In the genomic region with DNA sequence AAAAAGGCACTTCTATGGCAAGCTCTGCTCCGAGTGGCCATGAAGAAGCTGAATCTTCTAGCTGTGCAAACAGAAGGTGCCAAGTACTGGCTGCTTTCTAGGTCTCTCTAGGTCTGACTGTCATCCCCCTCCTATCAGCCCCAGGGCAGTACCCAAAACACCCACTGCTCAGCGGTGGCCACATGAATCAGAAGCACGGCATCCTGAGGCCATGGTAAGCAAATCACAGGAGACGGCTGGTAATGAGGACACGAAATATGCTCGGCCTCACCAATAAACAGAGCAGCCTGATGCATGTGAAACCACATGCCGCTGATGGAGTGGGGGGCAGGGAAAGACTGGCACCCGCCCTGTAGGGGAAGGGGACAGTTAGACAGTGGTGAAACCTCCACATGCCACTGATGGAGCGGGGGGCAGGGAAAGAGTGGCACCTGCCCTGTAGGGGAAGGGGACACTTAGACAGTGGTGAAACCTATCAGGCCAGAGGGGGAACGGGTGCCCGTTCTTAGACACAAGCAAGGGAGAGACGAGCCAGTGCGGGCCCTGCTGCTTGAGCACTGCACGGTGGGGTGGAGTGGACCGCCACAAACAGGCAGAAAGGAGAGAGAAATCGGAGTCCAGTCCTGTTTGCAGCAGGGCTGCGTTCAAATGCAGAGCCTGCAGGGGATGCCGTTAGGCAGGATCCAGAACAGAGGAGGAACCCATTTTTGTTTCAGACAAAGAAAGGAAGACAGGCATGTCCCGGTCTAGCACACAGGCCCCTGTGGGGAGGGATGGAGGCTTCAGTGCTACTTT, we compare ENCODE assay signal across 12 cellular contexts. TPM values are rescaled to one million over a fixed set of nuclear protein-coding genes. Genes with fewer than 3 reads are reported as not detected.
A peak's percentile ranks its signal among the peaks of the same experiment; 100 is the strongest.
DNase-seq lines count a peak whose midpoint lies in the region; ATAC-seq and TF ChIP-seq lines count a peak whose summit lies in the region.
"Had no signal": no experiment of that assay in that cellular context is flagged by ENCODE, and none has a peak within 500 bp of the region (broad histone marks: within the 10 kb centered on the region; RNA-seq: fewer than 3 reads in every experiment).

No MANE protein-coding gene starts in this region.

- H3K9ac ChIP-seq in PC-3 (ENCODE audit: low read length), result no peak overlapping the region

- in situ Hi-C loops in G401 (cut with HindIII; ENCODE audit: low sequenced_read_pairs), result no loop called here

- intact Hi-C loops in left ventricle myocardium inferior (cut with micrococcal nuclease), result loop anchor here (10.0 kb wide), 1 partner anchor 312 kb away; no protein-coding TSS in a partner anchor
- intact Hi-C loops in heart right ventricle (cut with DNase I), result loop anchor here in 9 of 10 donors (5.0 to 10.0 kb wide), 8 partner anchors 59 to 314 kb away; a partner anchor contains a TSS
- intact Hi-C loops in PC-3 (cut with micrococcal nuclease), result loop anchor here (10.0 kb wide), 1 partner anchor 402 kb away; no protein-coding TSS in a partner anchor

- H3K79me2 ChIP-seq in PC-3 (ENCODE audit: low read length), result peaks cover 54% of the 10 kb centered on the region

- POLR2A ChIA-PET in PC-3 (lab: Charles Lee; ENCODE audit: unreplicated experiment), result no interaction called here

- no peaks in the 10 kb centered on the region for H3K9me2 ChIP-seq in PC-3 (replicated peaks; ENCODE audit: low read length)

- no peak for ATAC-seq in heart right ventricle
- ATAC-seq in PC-3, result peak; percentile 9; the same call in 1 of the 2 replicates
- no peak for ATAC-seq in GM21515 (IDR thresholded peaks at IDR 0.05; ENCODE audit: unreplicated experiment)

- no peak overlapping the region for H2AFZ ChIP-seq in PC-3 (ENCODE audit: low read length)

- TF ChIP-seq CTCF in left ventricle myocardium inferior (IDR thresholded peaks at IDR 0.05; ENCODE audit: borderline replicate concordance), result no peak
- no peak for TF ChIP-seq CTCF in heart right ventricle (IDR thresholded peaks at IDR 0.05)
- TF ChIP-seq CTCF in PC-3 (conservative IDR thresholded peaks at IDR 0.05; ENCODE audit: low read depth, low read length), result no peak
- no peak for TF ChIP-seq CTCF in GM20000 (IDR thresholded peaks at IDR 0.05; ENCODE audit: extremely low read depth, missing control alignments)

- no peaks in the 10 kb centered on the region for H3F3A ChIP-seq in PC-3 (ENCODE audit: low read length, unreplicated experiment)

- 83 to 86% methylated on average over 19 of the region's 19 CpGs for WGBS in heart right ventricle, 2 donors

- no peaks in the 10 kb centered on the region for H3K36me3 ChIP-seq in left ventricle myocardium inferior
- H3K36me3 ChIP-seq in heart right ventricle, result peaks cover 0 to 1% (median 0%) of the 10 kb centered on the region in 9 donors
- no peaks in the 10 kb centered on the region for H3K36me3 ChIP-seq in PC-3 (ENCODE audit: low read depth, low read length)
- H3K36me3 ChIP-seq: SJCRH30, vagina had no signal

- H3K4me3 ChIP-seq in left ventricle myocardium inferior (no peak overlapping the region), heart right ventricle (no peak overlapping the region), PC-3 (ENCODE audit: low read length) (no peak overlapping the region)
- H3K4me3 ChIP-seq: SJCRH30 had no signal

- H4K20me1 ChIP-seq in PC-3 (ENCODE audit: low read length), result peaks cover 35% of the 10 kb centered on the region; the same call in 1 of the 2 replicates

- H3K27me3 ChIP-seq in left ventricle myocardium inferior (ENCODE audit: low read depth) (no peaks in the 10 kb centered on the region), heart right ventricle (no peaks in the 10 kb centered on the region), PC-3 (ENCODE audit: low read length) (no peaks in the 10 kb centered on the region)
- H3K27me3 ChIP-seq: SJCRH30, vagina had no signal

- no peak overlapping the region for H3K4me2 ChIP-seq in PC-3 (ENCODE audit: low read length)

- DNase-seq in left ventricle myocardium inferior (peak; percentile 8), heart right ventricle (no peak), PC-3 (peak; percentile 13), dedifferentiated amniotic fluid mesenchymal stem cell (ENCODE audit: extremely low spot score) (peak; percentile 51), renal cortical epithelial cell (ENCODE audit: low read depth) (peak; percentile 60), G401 (ENCODE audit: low spot score) (no peak), GM20000 (ENCODE audit: low spot score) (no peak)
- DNase-seq: activated CD4-positive, alpha-beta T cell treated with anti-CD3 and anti-CD28 coated beads for 1 hour; NCI-H1417 treated with DMSO at 0.1 percent for 48 hours had no signal

- BruUV-seq in PC-3 (replicated peaks; lab: Mats Ljungman, UMichigan), result no TSS peak

- H3K9me3 ChIP-seq in left ventricle myocardium inferior (replicated peaks) (no peaks in the 10 kb centered on the region), heart right ventricle (no peaks in the 10 kb centered on the region), PC-3 (ENCODE audit: low read length) (no peaks in the 10 kb centered on the region)
- H3K9me3 ChIP-seq: SJCRH30, vagina had no signal

- CTCF ChIA-PET in PC-3 (lab: Charles Lee), result no interaction called here

- H3K27ac ChIP-seq in left ventricle myocardium inferior (replicated peaks) (no peak overlapping the region), heart right ventricle (no peak overlapping the region), PC-3 (ENCODE audit: low read length) (no peak overlapping the region)
- H3K27ac ChIP-seq: SJCRH30, vagina had no signal

- H3K4me1 ChIP-seq in left ventricle myocardium inferior, result peaks cover 86% of the 10 kb centered on the region
- peaks cover 37 to 96% (median 79%) of the 10 kb centered on the region in 9 donors for H3K4me1 ChIP-seq in heart right ventricle
- H3K4me1 ChIP-seq in PC-3 (ENCODE audit: insufficient read depth, low read length), result peaks cover 3% of the 10 kb centered on the region; the same call in 1 of the 2 replicates
- H3K4me1 ChIP-seq: SJCRH30 had no signal

RNA-seq across cellular contexts. Expression of a gene that starts 29.9 kb away (rescaled TPM):
- 49.5 TPM for total RNA-seq in left ventricle myocardium inferior
- 10 to 100 TPM; 36.8 to 59.1 (median 45.2) TPM for total RNA-seq in heart right ventricle
- polyA plus RNA-seq in heart right ventricle, result 10 to 100 TPM; 25.2 to 57.9 TPM
- total RNA-seq in PC-3 (2014; rRNA removed), result 23.0 and 31.0 TPM in 2 replicates
- total RNA-seq in renal cortical epithelial cell, result 20.8 and 36.5 TPM in 2 replicates
- 27.4 and 39.9 TPM in 2 replicates for total RNA-seq in G401 (2014; rRNA removed; shearing (Covaris generic))

RNA-seq across cellular contexts. Expression of a gene that starts 55.6 kb away (rescaled TPM):
- total RNA-seq in left ventricle myocardium inferior, result 15.3 TPM
- 10 to 100 TPM; 10.4 to 53.5 (median 22.2) TPM for total RNA-seq in heart right ventricle
- 1 to 10 TPM; 5.9 to 7.7 TPM for polyA plus RNA-seq in heart right ventricle
- total RNA-seq in PC-3 (2014; rRNA removed), result 2.4 and 2.6 TPM in 2 replicates
- 1.9 and 9.0 TPM in 2 replicates for total RNA-seq in renal cortical epithelial cell
- 1.5 and 8.9 TPM in 2 replicates for total RNA-seq in G401 (2014; rRNA removed; shearing (Covaris generic))

Comparison
In these comparisons a context has a peak if more than half of its experiments do, and no peak if none do; other contexts are left out.
1. DNase-seq: peak in left ventricle myocardium inferior (single experiment), PC-3 (single experiment), dedifferentiated amniotic fluid mesenchymal stem cell (single experiment) and renal cortical epithelial cell (single experiment); none in heart right ventricle (0 of 2), G401 (single experiment) and GM20000 (single experiment).